Comparison of ENCODE assay signal across 26 cellular contexts in genomic region chr14:32633214-32633864, GRCh38.
DNase-seq lines count a peak whose midpoint lies in the region; FAIRE-seq and TF ChIP-seq lines count a peak whose summit lies in the region.
"Had no signal": no experiment of that assay in that cellular context is flagged by ENCODE, and none has a peak within 500 bp of the region (broad histone marks: within the 10 kb centered on the region; RNA-seq: fewer than 3 reads in every experiment).

No MANE protein-coding gene starts in this region.

- H3K9me3 ChIP-seq in WERI-Rb-1 (ENCODE audit: severe bottlenecking) (no peaks in the 10 kb centered on the region), keratinocyte (ENCODE audit: control insufficient read depth, low read depth, low read length) (no peaks in the 10 kb centered on the region)
- H3K9me3 ChIP-seq: Caco-2, stomach, tibial nerve had no signal

- DNase-seq in H7 (peak; percentile 0), WERI-Rb-1 (peak; percentile 9), keratinocyte (ENCODE audit: low read depth, low spot score) (no peak), superior temporal gyrus (ENCODE audit: extremely low spot score) (peak; percentile 69), iPS-NIHi7 (ENCODE audit: extremely low spot score) (no peak), NCI-H226 (no peak), LoVo (ENCODE audit: low spot score) (no peak)
- DNase-seq: activated CD4-positive, alpha-beta memory T cell treated with anti-CD3 and anti-CD28 coated beads, Interleukin-2, amount 10 ng/mL, durations not matched to agents 7 days and 5 days; activated CD4-positive, alpha-beta T cell treated with anti-CD3 and anti-CD28 coated beads for 1 hour; activated naive CD4-positive, alpha-beta T cell treated with anti-CD3 and anti-CD28 coated beads, Interleukin-2, amount 10 ng/mL, durations not matched to agents 7 days and 5 days; amniotic stem cell; C1 segment of cervical spinal cord; Caco-2; left colon; NCI-H1092; NCI-H187; NCI-H2171 treated with DMSO at 0.1 percent for 48 hours; PC-9; stimulated activated CD4-positive, alpha-beta T cell treated with anti-CD3 and anti-CD28 coated beads, Interleukin-12 subunit alpha, Interleukin-12 subunit beta, amount 100 ng/mL, for 4 hours; stimulated activated CD4-positive, alpha-beta T cell treated with anti-CD3 and anti-CD28 coated beads, Interleukin-2, amount 100 ng/mL, for 48 hours; stomach; T-helper 2 cell had no signal

- TF ChIP-seq CTCF in WERI-Rb-1 (IDR thresholded peaks at IDR 0.05; ENCODE audit: low read depth, low read length) (no peak), keratinocyte (optimal IDR thresholded peaks at IDR 0.05 in 1 of 3, IDR thresholded peaks at IDR 0.05 in 1 of 3, conservative IDR thresholded peaks at IDR 0.05 in 1 of 3; ENCODE audit: extremely low read depth in 1 of 3, insufficient read depth in 2 of 3, low read length in 3 of 3) (no peak)

- no peak overlapping the region for H3K4me3 ChIP-seq in H7 (ENCODE audit: insufficient read depth, low read depth, low read length)
- no peak overlapping the region for H3K4me3 ChIP-seq in WERI-Rb-1 (ENCODE audit: low read depth, low read length)
- H3K4me3 ChIP-seq in keratinocyte (ENCODE audit: control insufficient read depth in 2 of 3, extremely low read depth in 1 of 3, insufficient read depth in 2 of 3, low read depth in 1 of 3, low read length in 3 of 3) = no peak overlapping the region
- H3K4me3 ChIP-seq: PC-9, stomach, tibial nerve had no signal

- dilution Hi-C loops in keratinocyte (cut with MboI; ENCODE audit: extremely low pct_ligation_motif_present, low sequenced_read_pairs) = no loop called here

- no peaks in the 10 kb centered on the region for H3K4me1 ChIP-seq in keratinocyte (ENCODE audit: control insufficient read depth, extremely low read depth, insufficient read depth, low read length)
- H3K4me1 ChIP-seq: Caco-2 had no signal

- no peak overlapping the region for H3K27ac ChIP-seq in WERI-Rb-1
- H3K27ac ChIP-seq in keratinocyte (ENCODE audit: control insufficient read depth, insufficient read depth, low read length) = no peak overlapping the region
- H3K27ac ChIP-seq: PC-9, stomach, tibial nerve had no signal

- no peaks in the 10 kb centered on the region for H3K9me1 ChIP-seq in keratinocyte (ENCODE audit: control insufficient read depth, extremely low read depth, insufficient read depth, low read length)

- H3K27me3 ChIP-seq in H7 (ENCODE audit: control insufficient read depth, insufficient read depth, low read length) (no peaks in the 10 kb centered on the region), WERI-Rb-1 (ENCODE audit: insufficient read depth, low read depth, severe bottlenecking) (no peaks in the 10 kb centered on the region), keratinocyte (ENCODE audit: control insufficient read depth, extremely low read depth, insufficient read depth, low read length) (no peaks in the 10 kb centered on the region)
- H3K27me3 ChIP-seq: stomach, tibial nerve had no signal

- no peaks in the 10 kb centered on the region for H4K20me1 ChIP-seq in keratinocyte (ENCODE audit: control insufficient read depth, extremely low read depth, insufficient read depth, low read length)

- FAIRE-seq in keratinocyte (lab: Jason Lieb, UNC) = peak; percentile 34
- FAIRE-seq: frontal cortex, G401.6, HTR-8/SVneo had no signal

- H3K9ac ChIP-seq in keratinocyte (ENCODE audit: control insufficient read depth, extremely low read depth, insufficient read depth, low read length) = no peak overlapping the region

- no peaks in the 10 kb centered on the region for H3K79me2 ChIP-seq in keratinocyte (ENCODE audit: control insufficient read depth, insufficient read depth, low read length)

- no peak overlapping the region for H3K4me2 ChIP-seq in keratinocyte (ENCODE audit: control insufficient read depth, extremely low read depth, insufficient read depth, low read depth, low read length)
- H3K4me2 ChIP-seq: PC-9 had no signal

- no peak overlapping the region for H2AFZ ChIP-seq in keratinocyte (ENCODE audit: control insufficient read depth, low read length)
- H2AFZ ChIP-seq: PC-9 had no signal

- H3K36me3 ChIP-seq in H7 (replicated peaks; ENCODE audit: control insufficient read depth, insufficient read depth, low read length) (no peaks in the 10 kb centered on the region), WERI-Rb-1 (no peaks in the 10 kb centered on the region), keratinocyte (ENCODE audit: control insufficient read depth in 2 of 2, extremely low read depth in 1 of 2, insufficient read depth in 2 of 2, low read length in 2 of 2) (no peaks in the 10 kb centered on the region)
- H3K36me3 ChIP-seq: stomach, tibial nerve had no signal

Comparison
In these comparisons a context has a peak if more than half of its experiments do, and no peak if none do; other contexts are left out.
1. DNase-seq: peak in H7 (single experiment), WERI-Rb-1 (single experiment) and superior temporal gyrus (single experiment); none in keratinocyte (single experiment), iPS-NIHi7 (single experiment), NCI-H226 (single experiment) and LoVo (single experiment).